In the genomic region with DNA sequence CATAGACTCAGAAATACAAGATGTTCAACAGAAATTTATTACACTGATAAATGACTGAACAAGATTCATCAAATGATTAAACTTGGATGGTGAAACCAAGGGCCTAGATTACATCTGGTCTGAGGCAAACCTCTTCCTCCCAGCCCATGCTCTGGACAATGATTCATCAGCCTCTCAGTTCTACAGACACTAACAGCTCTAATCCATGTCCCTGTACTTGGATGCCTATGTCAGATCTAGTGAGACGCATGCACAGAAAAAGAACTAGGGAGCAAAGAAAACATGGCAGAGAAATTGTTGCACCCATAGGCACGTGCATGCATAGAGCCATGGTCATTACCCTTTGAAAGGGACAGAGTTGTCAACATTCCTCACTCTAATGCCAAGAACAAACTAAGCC, we compare ENCODE assay signal across 14 cellular contexts.
DNase-seq lines count a peak whose midpoint lies in the region; ATAC-seq and TF ChIP-seq lines count a peak whose summit lies in the region.
"Had no signal": no experiment of that assay in that cellular context is flagged by ENCODE, and none has a peak within 500 bp of the region (broad histone marks: within the 10 kb centered on the region; RNA-seq: fewer than 3 reads in every experiment).

No MANE protein-coding gene starts in this region.

- no peak for ATAC-seq in HG03460 (IDR thresholded peaks at IDR 0.05; ENCODE audit: unreplicated experiment)
- ATAC-seq: activated CD8-positive, alpha-beta T cell treated with anti-CD3 and anti-CD28 coated beads for 36 hours had no signal

- no peaks in the 10 kb centered on the region for H3K36me3 ChIP-seq in colonic mucosa
- H3K36me3 ChIP-seq: tibial artery had no signal

- H3K9ac ChIP-seq in colonic mucosa (ENCODE audit: low read depth in 2 of 2, low read length in 2 of 2), result no peak overlapping the region

- peak; percentile 37 for DNase-seq in AG09309 (ENCODE audit: low read depth)
- peak; percentile 43 for DNase-seq in HS-5 (ENCODE audit: low read depth)
- peak; percentile 29 for DNase-seq in astrocyte of the cerebellum (ENCODE audit: low read depth)
- DNase-seq in kidney tubule cell (ENCODE audit: low spot score), result peak; percentile 86
- no peak for DNase-seq in GM13976 (ENCODE audit: low spot score)
- no peak for DNase-seq in colonic mucosa
- DNase-seq in cardiac septum (ENCODE audit: low spot score), result no peak
- DNase-seq: activated CD8-positive, alpha-beta T cell treated with anti-CD3 and anti-CD28 coated beads for 36 hours; activated gamma-delta T cell; effector memory CD4-positive, alpha-beta T cell; NCI-H1105 treated with DMSO at 0.1 percent for 48 hours; nucleus accumbens; tibial artery had no signal

- no peak overlapping the region for H3K27ac ChIP-seq in colonic mucosa
- H3K27ac ChIP-seq: tibial artery had no signal

- intact Hi-C loops in colonic mucosa (cut with DNase I) (no loop called here), cardiac septum (cut with DNase I) (no loop called here)

- H3K4me1 ChIP-seq in colonic mucosa, result no peaks in the 10 kb centered on the region
- H3K4me1 ChIP-seq: tibial artery had no signal

- H3K27me3 ChIP-seq in colonic mucosa, result no peaks in the 10 kb centered on the region
- H3K27me3 ChIP-seq: tibial artery had no signal

- H3K4me3 ChIP-seq in AG09309 (ENCODE audit: control insufficient read depth, low read depth, low read length) (no peak overlapping the region), astrocyte of the cerebellum (ENCODE audit: low read depth, low read length) (no peak overlapping the region), colonic mucosa (no peak overlapping the region)
- H3K4me3 ChIP-seq: tibial artery had no signal

- H3K9me3 ChIP-seq in colonic mucosa, result no peaks in the 10 kb centered on the region
- H3K9me3 ChIP-seq: tibial artery had no signal

- TF ChIP-seq CTCF in AG09309 (IDR thresholded peaks at IDR 0.05; ENCODE audit: control insufficient read depth, insufficient read depth, low read depth, low read length, missing control alignments), result no peak
- no peak for TF ChIP-seq CTCF in astrocyte of the cerebellum (IDR thresholded peaks at IDR 0.05; ENCODE audit: low read depth, low read length, missing control alignments)
- TF ChIP-seq CTCF in GM13976 (IDR thresholded peaks at IDR 0.05; ENCODE audit: borderline replicate concordance, control extremely low read depth, extremely low read depth, insufficient read depth, missing control alignments), result no peak
- TF ChIP-seq CTCF in colonic mucosa (IDR thresholded peaks at IDR 0.05), result no peak

- in situ Hi-C loops in astrocyte of the cerebellum (cut with HindIII; ENCODE audit: low sequenced_read_pairs), result no loop called here
- in situ Hi-C loops in GM13976 (cut with MboI; ENCODE audit: low sequenced_read_pairs, unreplicated experiment), result no loop called here

Comparison
In these comparisons a context has a peak if more than half of its experiments do, and no peak if none do; other contexts are left out.
1. DNase-seq: peak in AG09309 (single experiment), HS-5 (single experiment), astrocyte of the cerebellum (single experiment) and kidney tubule cell (single experiment); none in GM13976 (single experiment), colonic mucosa (single experiment) and cardiac septum (single experiment).